8 cellular contexts compared by ENCODE assay signal in the genomic region with DNA sequence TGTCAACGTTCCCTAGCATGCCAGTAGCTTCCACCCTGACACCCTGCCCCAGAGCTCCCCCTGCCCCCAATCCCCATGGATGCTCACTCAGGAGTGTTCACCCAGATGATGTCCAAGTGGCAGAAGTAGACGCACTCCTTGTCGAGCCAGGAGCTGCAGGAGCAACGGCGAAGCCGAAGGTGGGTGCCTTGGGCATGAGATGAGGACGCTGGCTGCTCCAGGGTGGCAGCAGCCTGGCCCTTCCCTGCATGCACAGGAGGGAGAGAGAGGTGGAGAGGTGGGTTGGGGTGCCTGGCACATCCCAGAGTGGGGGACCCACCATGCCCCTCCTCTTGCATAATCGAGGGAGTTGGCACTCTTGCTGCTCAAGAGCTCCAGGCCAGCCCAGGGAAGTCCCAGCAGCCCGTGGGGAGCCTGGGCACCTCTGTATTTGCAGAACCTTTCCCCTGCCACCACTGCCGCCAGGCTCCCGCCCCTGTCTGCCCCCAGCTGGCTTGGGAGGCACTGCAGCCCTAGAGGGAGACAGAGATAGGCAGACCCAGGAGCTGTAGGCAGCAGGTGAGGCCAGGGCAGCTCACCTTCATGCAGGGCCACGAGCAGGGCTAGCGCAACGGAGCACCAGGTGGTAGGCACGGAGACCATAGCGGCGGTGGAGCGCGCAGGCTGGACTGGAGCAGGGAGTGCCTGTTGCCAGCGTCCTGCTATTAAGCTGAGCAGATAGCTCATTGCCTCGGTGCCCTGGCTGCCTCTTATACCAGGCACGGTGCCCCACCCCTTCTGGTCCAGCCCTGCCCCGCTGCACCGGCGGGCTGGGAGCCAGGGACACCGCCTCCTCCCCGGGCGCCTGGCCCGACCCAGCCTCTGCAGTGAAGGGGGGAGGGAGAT. TPM values are rescaled to one million over a fixed set of nuclear protein-coding genes. Genes with fewer than 3 reads are reported as not detected.
A peak's percentile ranks its signal among the peaks of the same experiment; 100 is the strongest.
DNase-seq lines count a peak whose midpoint lies in the region; ATAC-seq and TF ChIP-seq lines count a peak whose summit lies in the region.

A gene (minus strand): TSS at position 724 of the 885 bp plus-strand sequence. CDS start 82 bp downstream, at position 642.

- peaks cover 63% of the 10 kb centered on the region for H3K4me1 ChIP-seq in muscle layer of colon (ENCODE audit: insufficient read depth, low read length)

- no peaks in the 10 kb centered on the region for H3K9me3 Mint-ChIP-seq in brain

- peak within 1 kb of the TSS in 3 of 5 experiments; percentile 32 to 67 (median 42) for H3K4me3 Mint-ChIP-seq in brain

- H3K27me3 ChIP-seq in muscle layer of colon (ENCODE audit: control insufficient read depth in 1 of 2, insufficient read depth in 2 of 2, low read length in 2 of 2), result no peaks in the 10 kb centered on the region

- H3K9me3 ChIP-seq in muscle layer of colon (ENCODE audit: low read length), result no peaks in the 10 kb centered on the region

- H3K27ac Mint-ChIP-seq in brain, result peak within 1 kb of the TSS; percentile 64 to 98 (median 96)

- H3K36me3 ChIP-seq in muscle layer of colon (ENCODE audit: insufficient read depth, low read length), result no peaks in the 10 kb centered on the region

- peaks cover 88% of the 10 kb centered on the region for H3K4me1 Mint-ChIP-seq in brain

- peak within 1 kb of the TSS; percentile 60 for H3K27ac ChIP-seq in muscle layer of colon (ENCODE audit: low read depth, low read length)

- H3K36me3 Mint-ChIP-seq in brain, result no peaks in the 10 kb centered on the region

- ATAC-seq in HG03469 (IDR thresholded peaks at IDR 0.05; ENCODE audit: unreplicated experiment) (no peak), HG03196 (IDR thresholded peaks at IDR 0.05; ENCODE audit: unreplicated experiment) (no peak)

- peaks cover 12% of the 10 kb centered on the region for H3K27me3 Mint-ChIP-seq in brain

- DNase-seq in DMS53 treated with DMSO at 0.1 percent for 48 hours (lab: John Stamatoyannopoulos, UW; ENCODE audit: unreplicated experiment) (peak; percentile 85), NCI-H146 (lab: John Stamatoyannopoulos, UW) (peak; percentile 76), globus pallidus (ENCODE audit: low spot score) (no peak)
- DNase-seq in activated CD4-positive, alpha-beta T cell treated with anti-CD3 and anti-CD28 coated beads for 4 hours, result no peak

- H3K4me3 ChIP-seq in muscle layer of colon (ENCODE audit: low read depth in 1 of 2, low read length in 2 of 2), result no peak within 1 kb of the TSS

- TF ChIP-seq CTCF in brain (conservative IDR thresholded peaks at IDR 0.05), result no peak

- no peak within 1 kb of the TSS for H3K9ac ChIP-seq in muscle layer of colon (ENCODE audit: low read length)

RNA-seq across cellular contexts. Expression of the gene that starts here (rescaled TPM):
- not detected for polyA plus RNA-seq in brain (ENCODE audit: insufficient read depth, low read depth, low replicate concordance)

Comparison
In these comparisons a context has a peak if more than half of its experiments do, and no peak if none do; other contexts are left out.
1. DNase-seq: peak in DMS53 treated with DMSO at 0.1 percent for 48 hours (single experiment) and NCI-H146 (single experiment); none in activated CD4-positive, alpha-beta T cell treated with anti-CD3 and anti-CD28 coated beads for 4 hours (0 of 2) and globus pallidus (single experiment).